In the genomic region with DNA sequence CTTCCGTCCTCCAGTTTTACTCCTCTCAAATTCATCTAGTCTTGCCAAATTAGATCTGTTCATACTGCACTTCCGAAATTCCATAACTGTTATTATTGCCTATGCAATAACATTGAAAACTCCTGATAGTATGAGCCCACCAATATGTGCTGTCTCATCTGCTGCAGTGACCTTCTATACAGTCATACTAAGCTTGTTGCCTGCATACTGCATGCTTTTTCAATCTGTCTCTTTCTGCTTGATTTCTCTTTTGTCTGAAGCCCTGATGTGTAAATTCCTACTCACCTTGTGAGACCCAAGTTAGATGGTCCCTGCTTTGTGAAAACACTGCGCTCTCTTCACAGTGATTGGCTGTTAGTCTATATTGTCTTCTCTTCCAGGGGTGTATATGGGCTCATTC, we compare ENCODE assay signal across 7 cellular contexts. TPM values are rescaled to one million over a fixed set of nuclear protein-coding genes. Genes with fewer than 3 reads are reported as not detected.
DNase-seq lines count a peak whose midpoint lies in the region; ATAC-seq, FAIRE-seq and TF ChIP-seq lines count a peak whose summit lies in the region.

No MANE protein-coding gene starts in this region.

- ATAC-seq in HepG2 (no peak), HG02763 (IDR thresholded peaks at IDR 0.05; ENCODE audit: unreplicated experiment) (no peak), GM21381 (IDR thresholded peaks at IDR 0.05; ENCODE audit: unreplicated experiment) (no peak)

- H3K27ac ChIP-seq in HUES6 (ENCODE audit: low read depth, low read length) (no peak overlapping the region), HepG2 (ENCODE audit: extremely low read length, insufficient read depth, low read length) (peak overlapping the region; percentile 84), tibial artery (peak overlapping the region in 1 of 2 donors; percentile 96)

- no peak for TF ChIP-seq RAD21 in HepG2 (CRISPR knock-in tag; IDR thresholded peaks at IDR 0.05)

- BruUV-seq in HepG2 (replicated peaks; lab: Mats Ljungman, UMichigan): no TSS peak

- no peak for DNase-seq in astrocyte of the cerebellum (ENCODE audit: low read depth)
- DNase-seq in HepG2 (ENCODE audit: low spot score): no peak
- DNase-seq in tibial artery: no peak
- no peak for DNase-seq in GM03348 (ENCODE audit: low spot score)

- H3K79me2 ChIP-seq in HepG2 (ENCODE audit: insufficient read depth, low read length): peaks cover 66% of the 10 kb centered on the region

- H3K4me3 ChIP-seq in HUES6 (ENCODE audit: low read depth, low read length): peak overlapping the region; percentile 91
- H3K4me3 ChIP-seq in astrocyte of the cerebellum (ENCODE audit: low read depth, low read length): peak overlapping the region; percentile 86
- H3K4me3 ChIP-seq in HepG2 (replicated peaks in 1 of 3; ENCODE audit: insufficient read depth in 1 of 3, low read depth in 2 of 3, low read length in 3 of 3): peak overlapping the region; percentile 98 to 99 (median 98)
- peak overlapping the region; percentile 94 to 96 for H3K4me3 ChIP-seq in tibial artery

- peaks cover 29% of the 10 kb centered on the region for H4K20me1 ChIP-seq in HepG2 (ENCODE audit: insufficient read depth, low read length)

- TF ChIP-seq POLR2A in HepG2 (IDR thresholded peaks at IDR 0.05; ENCODE audit: insufficient read depth in 1 of 2, low read depth in 2 of 2, low read length in 2 of 2): no peak

- H3K36me3 ChIP-seq in HUES6 (ENCODE audit: control insufficient read depth, insufficient read depth, low read length): peaks cover 22% of the 10 kb centered on the region
- peaks cover 2 to 19% of the 10 kb centered on the region in 2 experiments; a peak in 3 of 5 replicates for H3K36me3 ChIP-seq in HepG2 (replicated peaks in 1 of 2; ENCODE audit: control insufficient read depth in 1 of 2, insufficient read depth in 2 of 2, low read length in 2 of 2)
- peaks cover 0 to 34% (median 0%) of the 10 kb centered on the region in 3 donors for H3K36me3 ChIP-seq in tibial artery

- POLR2A ChIA-PET in HepG2 (lab: Yijun Ruan, JAX): no interaction called here

- TF ChIP-seq EP300 in HepG2 (IDR thresholded peaks at IDR 0.05; ENCODE audit: low read depth in 2 of 2, low read length in 2 of 2) (no peak), HepG2 (CRISPR knock-in tag; IDR thresholded peaks at IDR 0.05; ENCODE audit: borderline replicate concordance) (no peak)

- H2AFZ ChIP-seq in HepG2 (ENCODE audit: low read length): no peak overlapping the region

- FAIRE-seq in HepG2 (lab: Jason Lieb, UNC): no peak

- H3K4me1 ChIP-seq in HUES6 (ENCODE audit: control insufficient read depth, insufficient read depth, low read length) (peaks cover 16% of the 10 kb centered on the region), HepG2 (ENCODE audit: insufficient read depth, low read length) (peaks cover 40% of the 10 kb centered on the region), tibial artery (peaks cover 0 to 37% (median 31%) of the 10 kb centered on the region in 4 donors)

- H3K9me3 ChIP-seq in HUES6 (ENCODE audit: control insufficient read depth, insufficient read depth, low read depth, low read length): no peaks in the 10 kb centered on the region
- H3K9me3 ChIP-seq in HepG2 (ENCODE audit: low read length): no peaks in the 10 kb centered on the region
- H3K9me3 ChIP-seq in tibial artery: no peaks in the 10 kb centered on the region

- WGBS in HepG2 (ENCODE audit: low lambda C conversion rate): 33% methylated on average over 3 of the region's 3 CpGs

- in situ Hi-C loops in astrocyte of the cerebellum (cut with HindIII; ENCODE audit: low sequenced_read_pairs): no loop called here
- in situ Hi-C loops in HepG2 (cut with HindIII; ENCODE audit: extremely low pct_ligation_motif_present, low pct_unique_long_range_greater_than_20kb): no loop called here

- intact Hi-C loops in HepG2 (cut with micrococcal nuclease; ENCODE audit: unreplicated experiment) (no loop called here), tibial artery (cut with DNase I; ENCODE audit: low total_unique reads) (loop anchor here (10.0 kb wide), 1 partner anchor 831 kb away; a partner anchor contains a TSS)

- CTCF ChIA-PET in HepG2 (lab: Yijun Ruan, JAX; ENCODE audit: low intra/inter-chr PET ratio, low total read pairs): no interaction called here

- H3K9ac ChIP-seq in HUES6 (ENCODE audit: low read length): peak overlapping the region; percentile 90
- peak overlapping the region; percentile 96 for H3K9ac ChIP-seq in HepG2 (ENCODE audit: insufficient read depth, low read depth, low read length)

- H3K4me2 ChIP-seq in HepG2 (ENCODE audit: low read depth, low read length): peak overlapping the region; percentile 94

- no peak for TF ChIP-seq CTCF in astrocyte of the cerebellum (IDR thresholded peaks at IDR 0.05; ENCODE audit: low read depth, low read length, missing control alignments)
- no peak for TF ChIP-seq CTCF in HepG2 (CRISPR knock-in tag; IDR thresholded peaks at IDR 0.05)
- no peak for TF ChIP-seq CTCF in tibial artery (IDR thresholded peaks at IDR 0.05)

- H3K27me3 ChIP-seq in HUES6 (ENCODE audit: control insufficient read depth, insufficient read depth, low read length): no peaks in the 10 kb centered on the region
- H3K27me3 ChIP-seq in HepG2 (ENCODE audit: control insufficient read depth in 1 of 2, insufficient read depth in 2 of 2, low read length in 2 of 2): peaks cover 0 to 5% of the 10 kb centered on the region in 2 experiments; a peak in 1 of 5 replicates
- no peaks in the 10 kb centered on the region for H3K27me3 ChIP-seq in tibial artery

RNA-seq across cellular contexts. Expression of a gene that starts 1.1 kb away (rescaled TPM):
- total RNA-seq in HepG2 (2016; rRNA removed; fragmentation: Illumina TruSeq; extraction: Trizol): 21.7 and 25.9 TPM in 2 replicates
- total RNA-seq in HepG2 (2016; cell fraction: cytosol; rRNA removed; fragmentation: Illumina TruSeq; extraction: Trizol; ENCODE audit: low read depth): 11.0 and 12.3 TPM in 2 replicates
- total RNA-seq in HepG2 (2016; cell fraction: insoluble cytoplasmic fraction; rRNA removed; fragmentation: Illumina TruSeq; extraction: Trizol): 23.7 and 24.0 TPM in 2 replicates
- total RNA-seq in HepG2 (2016; cell fraction: membrane; rRNA removed; fragmentation: Illumina TruSeq; extraction: Trizol): 19.4 and 20.4 TPM in 2 replicates
- total RNA-seq in HepG2 (2016; cell fraction: nucleus; rRNA removed; fragmentation: Illumina TruSeq; extraction: Trizol): 16.2 and 17.8 TPM in 2 replicates
- 28.1 and 28.6 TPM in 2 replicates for polyA plus RNA-seq in HepG2 (2011; rRNA removed)
- 15.5 and 17.2 TPM in 2 replicates for polyA plus RNA-seq in HepG2 (2011; cell fraction: cytosol; rRNA removed)
- 25.9 and 40.6 TPM in 2 replicates for polyA plus RNA-seq in HepG2 (2011; cell fraction: nucleus; rRNA removed)
- 16.9 and 20.2 TPM in 2 replicates for polyA plus RNA-seq in HepG2 (2012)
- polyA plus RNA-seq in HepG2 (2016; cell fraction: cytosol; fragmentation: Illumina TruSeq; extraction: Trizol; ENCODE audit: low read depth): 7.1 and 9.0 TPM in 2 replicates
- 35.2 and 37.1 TPM in 2 replicates for polyA plus RNA-seq in HepG2 (2016; cell fraction: insoluble cytoplasmic fraction; fragmentation: Illumina TruSeq; extraction: Trizol; ENCODE audit: low read depth)
- polyA plus RNA-seq in HepG2 (2016; cell fraction: membrane; fragmentation: Illumina TruSeq; extraction: Trizol; ENCODE audit: low read depth): 11.8 and 16.0 TPM in 2 replicates
- 33.3 and 36.4 TPM in 2 replicates for polyA plus RNA-seq in HepG2 (2016; cell fraction: nucleus; fragmentation: Illumina TruSeq; extraction: Trizol; ENCODE audit: insufficient read depth, low read depth)
- polyA minus RNA-seq in HepG2 (2011; rRNA and poly(A)+ RNA removed; ENCODE audit: low replicate concordance): 19.7 and 25.0 TPM in 2 replicates
- 11.2 and 12.2 TPM in 2 replicates for polyA minus RNA-seq in HepG2 (2011; cell fraction: cytosol; rRNA and poly(A)+ RNA removed)
- 22.9 and 24.2 TPM in 2 replicates for polyA minus RNA-seq in HepG2 (2011; cell fraction: nucleus; rRNA and poly(A)+ RNA removed)

RNA-seq across cellular contexts. Expression of a gene that starts 2.2 kb away (rescaled TPM):
- total RNA-seq in HepG2 (2016; rRNA removed; fragmentation: Illumina TruSeq; extraction: Trizol): 528 and 656 TPM in 2 replicates
- total RNA-seq in HepG2 (2016; cell fraction: cytosol; rRNA removed; fragmentation: Illumina TruSeq; extraction: Trizol; ENCODE audit: low read depth): 138 and 154 TPM in 2 replicates
- 533 and 708 TPM in 2 replicates for total RNA-seq in HepG2 (2016; cell fraction: insoluble cytoplasmic fraction; rRNA removed; fragmentation: Illumina TruSeq; extraction: Trizol)
- total RNA-seq in HepG2 (2016; cell fraction: membrane; rRNA removed; fragmentation: Illumina TruSeq; extraction: Trizol): 131 and 144 TPM in 2 replicates
- 189 and 197 TPM in 2 replicates for total RNA-seq in HepG2 (2016; cell fraction: nucleus; rRNA removed; fragmentation: Illumina TruSeq; extraction: Trizol)
- polyA plus RNA-seq in HepG2 (2011; rRNA removed): 503 and 592 TPM in 2 replicates
- polyA plus RNA-seq in HepG2 (2011; cell fraction: cytosol; rRNA removed): 553 and 624 TPM in 2 replicates
- 134 and 176 TPM in 2 replicates for polyA plus RNA-seq in HepG2 (2011; cell fraction: nucleus; rRNA removed)
- 316 and 359 TPM in 2 replicates for polyA plus RNA-seq in HepG2 (2012)
- 123 and 127 TPM in 2 replicates for polyA plus RNA-seq in HepG2 (2016; cell fraction: cytosol; fragmentation: Illumina TruSeq; extraction: Trizol; ENCODE audit: low read depth)
- polyA plus RNA-seq in HepG2 (2016; cell fraction: insoluble cytoplasmic fraction; fragmentation: Illumina TruSeq; extraction: Trizol; ENCODE audit: low read depth): 563 and 665 TPM in 2 replicates
- 98.8 and 101 TPM in 2 replicates for polyA plus RNA-seq in HepG2 (2016; cell fraction: membrane; fragmentation: Illumina TruSeq; extraction: Trizol; ENCODE audit: low read depth)
- polyA plus RNA-seq in HepG2 (2016; cell fraction: nucleus; fragmentation: Illumina TruSeq; extraction: Trizol; ENCODE audit: insufficient read depth, low read depth): 271 and 275 TPM in 2 replicates
- 133 and 200 TPM in 2 replicates for polyA minus RNA-seq in HepG2 (2011; rRNA and poly(A)+ RNA removed; ENCODE audit: low replicate concordance)
- 156 and 174 TPM in 2 replicates for polyA minus RNA-seq in HepG2 (2011; cell fraction: cytosol; rRNA and poly(A)+ RNA removed)
- polyA minus RNA-seq in HepG2 (2011; cell fraction: nucleus; rRNA and poly(A)+ RNA removed): 66.4 and 70.7 TPM in 2 replicates

RNA-seq across cellular contexts. Expression of a gene that starts 29.1 kb away (rescaled TPM):
- total RNA-seq in HepG2 (2016; rRNA removed; fragmentation: Illumina TruSeq; extraction: Trizol): 133 and 148 TPM in 2 replicates
- total RNA-seq in HepG2 (2016; cell fraction: cytosol; rRNA removed; fragmentation: Illumina TruSeq; extraction: Trizol; ENCODE audit: low read depth): 96.6 and 106 TPM in 2 replicates
- 127 and 154 TPM in 2 replicates for total RNA-seq in HepG2 (2016; cell fraction: insoluble cytoplasmic fraction; rRNA removed; fragmentation: Illumina TruSeq; extraction: Trizol)
- 182 and 183 TPM in 2 replicates for total RNA-seq in HepG2 (2016; cell fraction: membrane; rRNA removed; fragmentation: Illumina TruSeq; extraction: Trizol)
- total RNA-seq in HepG2 (2016; cell fraction: nucleus; rRNA removed; fragmentation: Illumina TruSeq; extraction: Trizol): 64.9 and 75.7 TPM in 2 replicates
- 71.2 and 83.6 TPM in 2 replicates for polyA plus RNA-seq in HepG2 (2011; rRNA removed)
- polyA plus RNA-seq in HepG2 (2011; cell fraction: cytosol; rRNA removed): 60.4 and 62.6 TPM in 2 replicates
- 49.8 and 54.3 TPM in 2 replicates for polyA plus RNA-seq in HepG2 (2011; cell fraction: nucleus; rRNA removed)
- 74.1 and 77.1 TPM in 2 replicates for polyA plus RNA-seq in HepG2 (2012)
- 126 and 139 TPM in 2 replicates for polyA plus RNA-seq in HepG2 (2016; cell fraction: cytosol; fragmentation: Illumina TruSeq; extraction: Trizol; ENCODE audit: low read depth)
- 158 and 162 TPM in 2 replicates for polyA plus RNA-seq in HepG2 (2016; cell fraction: insoluble cytoplasmic fraction; fragmentation: Illumina TruSeq; extraction: Trizol; ENCODE audit: low read depth)
- 173 and 179 TPM in 2 replicates for polyA plus RNA-seq in HepG2 (2016; cell fraction: membrane; fragmentation: Illumina TruSeq; extraction: Trizol; ENCODE audit: low read depth)
- 116 and 123 TPM in 2 replicates for polyA plus RNA-seq in HepG2 (2016; cell fraction: nucleus; fragmentation: Illumina TruSeq; extraction: Trizol; ENCODE audit: insufficient read depth, low read depth)
- polyA minus RNA-seq in HepG2 (2011; rRNA and poly(A)+ RNA removed; ENCODE audit: low replicate concordance): 32.9 and 64.5 TPM in 2 replicates
- 29.6 and 33.8 TPM in 2 replicates for polyA minus RNA-seq in HepG2 (2011; cell fraction: cytosol; rRNA and poly(A)+ RNA removed)
- polyA minus RNA-seq in HepG2 (2011; cell fraction: nucleus; rRNA and poly(A)+ RNA removed): 43.5 and 49.0 TPM in 2 replicates
